5 cellular contexts compared by ENCODE assay signal in genomic region chr2:186966015-186966414, GRCh38.
"Had no signal": no experiment of that assay in that cellular context is flagged by ENCODE, and none has a peak within 500 bp of the region (broad histone marks: within the 10 kb centered on the region; RNA-seq: fewer than 3 reads in every experiment).

No MANE protein-coding gene starts in this region.

- H2AFZ ChIP-seq: GM23338 had no signal

- DNase-seq: H9, HCEC 1CT, IMR-90 had no signal

- H3K4me3 ChIP-seq: GM23338, K562 had no signal

- H3K4me2 ChIP-seq: GM23338 had no signal
